24 cellular contexts compared by ENCODE assay signal in genomic region chr5:126753227-126753626, GRCh38. TPM values are rescaled to one million over a fixed set of nuclear protein-coding genes. Genes with fewer than 3 reads are reported as not detected.
DNase-seq lines count a peak whose midpoint lies in the region; ATAC-seq, FAIRE-seq and TF ChIP-seq lines count a peak whose summit lies in the region.
"Had no signal": no experiment of that assay in that cellular context is flagged by ENCODE, and none has a peak within 500 bp of the region (broad histone marks: within the 10 kb centered on the region; RNA-seq: fewer than 3 reads in every experiment).

No MANE protein-coding gene starts in this region.

- BruUV-seq in K562 (replicated peaks; lab: Mats Ljungman, UMichigan), result no TSS peak

- H3K27me3 ChIP-seq in K562 (ENCODE audit: control insufficient read depth in 2 of 2, insufficient read depth in 2 of 2, low read length in 2 of 2) (no peaks in the 10 kb centered on the region), uterus (no peaks in the 10 kb centered on the region)
- H3K27me3 ChIP-seq: BE2C had no signal

- TF ChIP-seq CTCF in NB4 (IDR thresholded peaks at IDR 0.05; ENCODE audit: low read depth, low read length), result no peak
- no peak for TF ChIP-seq CTCF in K562 (IDR thresholded peaks at IDR 0.05 in 2 of 3, conservative IDR thresholded peaks at IDR 0.05 in 1 of 3; ENCODE audit: insufficient read depth in 2 of 3, low read depth in 1 of 3, low read length in 3 of 3)
- TF ChIP-seq CTCF in uterus (IDR thresholded peaks at IDR 0.05), result no peak

- peak overlapping the region; percentile 79 for H2AFZ ChIP-seq in K562 (ENCODE audit: low read depth, low read length)

- TF ChIP-seq RAD21 in K562 (CRISPR knock-in tag; conservative IDR thresholded peaks at IDR 0.05 in 1 of 2, IDR thresholded peaks at IDR 0.05 in 1 of 2), result no peak

- H3K9me3 ChIP-seq in K562 (replicated peaks; ENCODE audit: control insufficient read depth, insufficient read depth, low read depth, low read length) (no peaks in the 10 kb centered on the region), uterus (no peaks in the 10 kb centered on the region)
- H3K9me3 ChIP-seq: BE2C had no signal

- no peak for TF ChIP-seq EP300 in K562 (IDR thresholded peaks at IDR 0.05; ENCODE audit: low read length)

- WGBS in K562 (ENCODE audit: insufficient coverage, low coverage, missing lambda C conversion rate), result 10% methylated on average over 4 of the region's 4 CpGs

- H3K9ac ChIP-seq in K562 (ENCODE audit: insufficient read depth in 1 of 2, low read depth in 2 of 2, low read length in 2 of 2), result peak overlapping the region in 1 of 2 experiments; percentile 20; a peak in 3 of 4 replicates

- no peak overlapping the region for H3K4me3 ChIP-seq in NB4 (ENCODE audit: low read depth, low read length)
- H3K4me3 ChIP-seq in K562, result no peak overlapping the region
- H3K4me3 ChIP-seq in uterus, result no peak overlapping the region
- H3K4me3 ChIP-seq: SK-N-MC had no signal

- H3K4me2 ChIP-seq in K562 (ENCODE audit: insufficient read depth, low read length), result peak overlapping the region; percentile 28; the same call in 1 of the 2 replicates

- DNase-seq in SKM-1 treated with dmso at 0.1 percent for 144 hours (lab: John Stamatoyannopoulos, UW; ENCODE audit: unreplicated experiment), result peak; percentile 22
- no peak for DNase-seq in SKM-1 (lab: John Stamatoyannopoulos, UW; ENCODE audit: unreplicated experiment)
- DNase-seq in NB4 (ENCODE audit: low read depth), result peak; percentile 50
- DNase-seq in K562 (ENCODE audit: extremely low read depth in 1 of 4, low spot score in 3 of 4), result peak in 2 of 4 experiments; percentile 59 to 72
- no peak for DNase-seq in uterus
- DNase-seq in NCI-H146 (lab: John Stamatoyannopoulos, UW), result no peak
- DNase-seq: BE2C; CD4-positive, alpha-beta T cell; COR-L47; IMR-90; Karpas-422; NCI-H1105; NCI-H1694; NCI-H2081; NCI-H2171; NCI-H446; NCI-H526; PC-3; Right ventricle myocardium superior had no signal

- TF ChIP-seq POLR2A in NB4 (IDR thresholded peaks at IDR 0.05; ENCODE audit: extremely low read depth, insufficient read length) (no peak), K562 (conservative IDR thresholded peaks at IDR 0.05) (no peak), uterus (IDR thresholded peaks at IDR 0.05) (no peak)

- ATAC-seq in K562, result peak; percentile 70
- no peak for ATAC-seq in GM19463 (IDR thresholded peaks at IDR 0.05; ENCODE audit: unreplicated experiment)
- ATAC-seq: HCT116, PC-3 had no signal

- H3K79me2 ChIP-seq in K562 (ENCODE audit: control insufficient read depth, insufficient read depth, low read length), result no peaks in the 10 kb centered on the region

- H3K27ac ChIP-seq in K562 (ENCODE audit: extremely low read depth, low read depth, low read length), result peak overlapping the region; percentile 58; the same call in 2 of the 3 replicates
- H3K27ac ChIP-seq in uterus, result no peak overlapping the region
- H3K27ac ChIP-seq: SK-N-MC had no signal

- CTCF ChIA-PET in K562 (lab: Yijun Ruan, JAX; ENCODE audit: low intra/inter-chr PET ratio), result no interaction called here

- in situ Hi-C loops in K562 (cut with MboI), result no loop called here

- H3K36me3 ChIP-seq in K562 (ENCODE audit: control insufficient read depth, insufficient read depth, low read length), result no peaks in the 10 kb centered on the region
- no peaks in the 10 kb centered on the region for H3K36me3 ChIP-seq in uterus
- H3K36me3 ChIP-seq: BE2C had no signal

- H3K9me1 ChIP-seq in K562 (ENCODE audit: control insufficient read depth, insufficient read depth, low read length), result no peaks in the 10 kb centered on the region

- POLR2A ChIA-PET in K562 (lab: Yijun Ruan, JAX), result interaction anchor here (1.4 kb wide), 1 partner anchor 25 kb away, joined by 7 read pairs; the partner anchor contains the start of gene LMNB1

- intact Hi-C loops in K562 (cut with micrococcal nuclease), result no loop called here
- intact Hi-C loops in uterus (cut with DNase I; ENCODE audit: low total_unique reads), result no loop called here

- no peaks in the 10 kb centered on the region for H4K20me1 ChIP-seq in K562 (replicated peaks; ENCODE audit: control insufficient read depth, insufficient read depth, low read length)

- FAIRE-seq in K562 (lab: Jason Lieb, UNC), result peak; percentile 90
- FAIRE-seq: GM12892, H1 had no signal

- H3K4me1 ChIP-seq in K562 (replicated peaks in 1 of 2; ENCODE audit: control insufficient read depth in 2 of 2, insufficient read depth in 2 of 2, low read length in 2 of 2), result peaks cover 23 to 44% of the 10 kb centered on the region in 2 experiments
- no peaks in the 10 kb centered on the region for H3K4me1 ChIP-seq in uterus

TF ChIP-seq in K562, 482 proteins besides CTCF, POLR2A, EP300 and RAD21 (continues in another document):
- TF ChIP-seq CTBP1 (IDR thresholded peaks at IDR 0.05; ENCODE audit: borderline replicate concordance) (peak; percentile 42; the same call in 1 of the 2 replicates), SMAD2 (IDR thresholded peaks at IDR 0.05; ENCODE audit: low read depth, low read length) (no peak), ZNF217 (CRISPR knock-in tag; IDR thresholded peaks at IDR 0.05) (no peak), TAF9B (IDR thresholded peaks at IDR 0.05; ENCODE audit: partially characterized antibody) (no peak), YY1 (IDR thresholded peaks at IDR 0.05; ENCODE audit: borderline replicate concordance in 1 of 3, control insufficient read depth in 1 of 3, extremely low read depth in 1 of 3, insufficient read depth in 3 of 3, insufficient read length in 1 of 3, insufficient replicate concordance in 2 of 3, low read depth in 1 of 3, low read length in 2 of 3) (peak in 1 of 3 experiments; percentile 63), RCOR1 (IDR thresholded peaks at IDR 0.05; ENCODE audit: borderline replicate concordance in 1 of 2, low read depth in 2 of 2, low read length in 2 of 2) (peak in 1 of 2 experiments; percentile 41; a peak in 1 of 4 replicates), ZNF699 (CRISPR knock-in tag; IDR thresholded peaks at IDR 0.05; ENCODE audit: insufficient replicate concordance) (no peak), L3MBTL2 (IDR thresholded peaks at IDR 0.05) (0 out of 2 replicates have a peak, but pooled peaks have one; percentile 12), ESRRA (IDR thresholded peaks at IDR 0.05; ENCODE audit: borderline replicate concordance, low read depth) (peak; percentile 80), ZFX (CRISPR knock-in tag; IDR thresholded peaks at IDR 0.05) (no peak), CBX5 (IDR thresholded peaks at IDR 0.05; ENCODE audit: borderline replicate concordance, low read depth) (no peak)
- TF ChIP-seq, protein P1, sequence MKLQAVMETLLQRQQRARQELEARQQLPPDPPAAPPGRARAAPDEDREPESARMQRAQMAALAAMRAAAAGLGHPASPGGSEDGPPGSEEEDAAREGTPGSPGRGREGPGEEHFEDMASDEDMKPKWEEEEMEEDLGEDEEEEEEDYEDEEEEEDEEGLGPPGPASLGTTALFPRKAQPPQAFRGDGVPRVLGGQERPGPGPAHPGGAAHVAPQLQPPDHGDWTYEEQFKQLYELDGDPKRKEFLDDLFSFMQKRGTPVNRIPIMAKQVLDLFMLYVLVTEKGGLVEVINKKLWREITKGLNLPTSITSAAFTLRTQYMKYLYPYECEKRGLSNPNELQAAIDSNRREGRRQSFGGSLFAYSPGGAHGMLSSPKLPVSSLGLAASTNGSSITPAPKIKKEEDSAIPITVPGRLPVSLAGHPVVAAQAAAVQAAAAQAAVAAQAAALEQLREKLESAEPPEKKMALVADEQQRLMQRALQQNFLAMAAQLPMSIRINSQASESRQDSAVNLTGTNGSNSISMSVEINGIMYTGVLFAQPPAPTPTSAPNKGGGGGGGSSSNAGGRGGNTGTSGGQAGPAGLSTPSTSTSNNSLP (IDR thresholded peaks at IDR 0.05; ENCODE audit: borderline replicate concordance, low read depth, low read length), result 0 out of 2 replicates have a peak, but pooled peaks have one; percentile 33
- TF ChIP-seq, protein P2, sequence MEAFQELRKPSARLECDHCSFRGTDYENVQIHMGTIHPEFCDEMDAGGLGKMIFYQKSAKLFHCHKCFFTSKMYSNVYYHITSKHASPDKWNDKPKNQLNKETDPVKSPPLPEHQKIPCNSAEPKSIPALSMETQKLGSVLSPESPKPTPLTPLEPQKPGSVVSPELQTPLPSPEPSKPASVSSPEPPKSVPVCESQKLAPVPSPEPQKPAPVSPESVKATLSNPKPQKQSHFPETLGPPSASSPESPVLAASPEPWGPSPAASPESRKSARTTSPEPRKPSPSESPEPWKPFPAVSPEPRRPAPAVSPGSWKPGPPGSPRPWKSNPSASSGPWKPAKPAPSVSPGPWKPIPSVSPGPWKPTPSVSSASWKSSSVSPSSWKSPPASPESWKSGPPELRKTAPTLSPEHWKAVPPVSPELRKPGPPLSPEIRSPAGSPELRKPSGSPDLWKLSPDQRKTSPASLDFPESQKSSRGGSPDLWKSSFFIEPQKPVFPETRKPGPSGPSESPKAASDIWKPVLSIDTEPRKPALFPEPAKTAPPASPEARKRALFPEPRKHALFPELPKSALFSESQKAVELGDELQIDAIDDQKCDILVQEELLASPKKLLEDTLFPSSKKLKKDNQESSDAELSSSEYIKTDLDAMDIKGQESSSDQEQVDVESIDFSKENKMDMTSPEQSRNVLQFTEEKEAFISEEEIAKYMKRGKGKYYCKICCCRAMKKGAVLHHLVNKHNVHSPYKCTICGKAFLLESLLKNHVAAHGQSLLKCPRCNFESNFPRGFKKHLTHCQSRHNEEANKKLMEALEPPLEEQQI (IDR thresholded peaks at IDR 0.05), result 0 out of 2 replicates have a peak, but pooled peaks have one; percentile 29

RNA-seq across cellular contexts. Expression of gene LMNB1, which starts 23.7 kb away (rescaled TPM):
- total RNA-seq in K562 (2011; cell fraction: chromatin; rRNA removed; ENCODE audit: low replicate concordance), result 39.5 and 78.6 TPM in 2 replicates
- 36.1 and 37.5 TPM in 2 replicates for total RNA-seq in K562 (2011; cell fraction: nucleolus; rRNA removed)
- 31.4 TPM in 2 replicates for total RNA-seq in K562 (2011; cell fraction: nucleoplasm; rRNA removed)
- total RNA-seq in K562 (2014; rRNA removed) (124 and 131 TPM in 2 replicates), K562 (2014; rRNA removed; fragmentation: Illumina TruSeq; extraction: Trizol) (155 and 182 TPM in 2 replicates), K562 (2015; rRNA removed; fragmentation: Illumina TruSeq; extraction: Trizol) (154 and 157 TPM in 2 replicates), K562 (2021) (152 and 190 TPM in 2 replicates), uterus (10 to 100 TPM in 1 of 4 donors, 1 to 10 TPM in 1, under 1 TPM in 2; 0.29 to 66.7 (median 3.6) TPM)
- polyA plus RNA-seq in K562 (2011; rRNA removed) (73.3 and 84.2 TPM in 2 replicates), K562 (2014; fragmentation: Illumina TruSeq; extraction: Trizol) (148 and 158 TPM in 2 replicates), K562 (2014; fragmentation: Nextera tagmentation; extraction: Ambion mirVana) (1 to 10 TPM; 2.8 to 7.6 TPM), K562 (2014; rRNA removed) (100 and 123 TPM in 2 replicates)
- 39.1 and 92.5 TPM in 2 replicates for polyA plus RNA-seq in K562 (2011; cell fraction: cytosol; rRNA removed)
- 25.1 and 42.3 TPM in 2 replicates for polyA plus RNA-seq in K562 (2011; cell fraction: nucleus; rRNA removed)
- polyA plus RNA-seq in K562 (2012), result 96.5 and 139 TPM in 2 replicates
- polyA minus RNA-seq in K562 (2011; rRNA and poly(A)+ RNA removed), result 96.8 and 136 TPM in 2 replicates
- polyA minus RNA-seq in K562 (2011; cell fraction: cytosol; rRNA and poly(A)+ RNA removed), result 68.8 and 87.5 TPM in 2 replicates
- polyA minus RNA-seq in K562 (2011; cell fraction: nucleus; rRNA and poly(A)+ RNA removed), result 32.4 and 38.9 TPM in 2 replicates

Comparison
In these comparisons a context has a peak if more than half of its experiments do, and no peak if none do; other contexts are left out.
1. DNase-seq: peak in SKM-1 treated with dmso at 0.1 percent for 144 hours (single experiment) and NB4 (single experiment); none in SKM-1 (single experiment), uterus (0 of 2) and NCI-H146 (single experiment).